22 cellular contexts compared by ENCODE assay signal in genomic region chrX:103197721-103198306, GRCh38. TPM values are rescaled to one million over a fixed set of nuclear protein-coding genes. Genes with fewer than 3 reads are reported as not detected.
A peak's percentile ranks its signal among the peaks of the same experiment; 100 is the strongest.
DNase-seq lines count a peak whose midpoint lies in the region; ATAC-seq and TF ChIP-seq lines count a peak whose summit lies in the region.
"Had no signal": no experiment of that assay in that cellular context is flagged by ENCODE, and none has a peak within 500 bp of the region (broad histone marks: within the 10 kb centered on the region; RNA-seq: fewer than 3 reads in every experiment).

No MANE protein-coding gene starts in this region.

- no peak overlapping the region for H3K4me3 Mint-ChIP-seq in type B pancreatic cell
- H3K4me3 Mint-ChIP-seq: activated naive CD8-positive, alpha-beta T cell treated with anti-CD3 and anti-CD28 coated beads, Interleukin-2, amount 50 U/mL, for 24 hours; activated T-cell treated with anti-CD3 and anti-CD28 coated beads, Interleukin-2, amount 50 U/mL, for 4 hours; CD4-positive, CD25-positive, alpha-beta regulatory T cell; nephron progenitor cell; T-helper 1 cell treated with Interleukin-12 subunit alpha and Interleukin-12 subunit beta and Interleukin-4 antibody, amounts not matched to agents 30 μg/mL and 1 μg/mL, for 36 hours had no signal

- ATAC-seq in DND-41 (ENCODE audit: insufficient read depth, low read depth) (peak; percentile 76), GM21737 (IDR thresholded peaks at IDR 0.05; ENCODE audit: unreplicated experiment) (no peak)
- ATAC-seq: activated naive CD8-positive, alpha-beta T cell treated with anti-CD3 and anti-CD28 coated beads, Interleukin-2, amount 50 U/mL, for 24 hours; activated T-cell treated with anti-CD3 and anti-CD28 coated beads, Interleukin-2, amount 50 U/mL, for 4 hours; lower lobe of right lung; PC-3 had no signal

- H3K27ac ChIP-seq in DND-41 (ENCODE audit: low read length) (no peak overlapping the region), hepatocyte (no peak overlapping the region)
- H3K27ac ChIP-seq: lower lobe of right lung, thyroid gland had no signal

- H3K79me2 ChIP-seq in DND-41 (ENCODE audit: insufficient read depth, low read length) (no peaks in the 10 kb centered on the region), hepatocyte (no peaks in the 10 kb centered on the region)

- H3K9ac ChIP-seq in DND-41 (ENCODE audit: low read depth, low read length) = no peak overlapping the region

- H3K27me3 ChIP-seq in DND-41 (ENCODE audit: insufficient read depth, low read length, poor library complexity) (no peaks in the 10 kb centered on the region), hepatocyte (no peaks in the 10 kb centered on the region)
- H3K27me3 ChIP-seq: thyroid gland had no signal

- H3K4me1 Mint-ChIP-seq in type B pancreatic cell (ENCODE audit: unreplicated experiment) = peaks cover 8% of the 10 kb centered on the region
- H3K4me1 Mint-ChIP-seq: activated naive CD8-positive, alpha-beta T cell treated with anti-CD3 and anti-CD28 coated beads, Interleukin-2, amount 50 U/mL, for 24 hours; CD4-positive, CD25-positive, alpha-beta regulatory T cell; nephron progenitor cell had no signal

- H3K27me3 Mint-ChIP-seq in type B pancreatic cell = no peaks in the 10 kb centered on the region
- H3K27me3 Mint-ChIP-seq: activated naive CD8-positive, alpha-beta T cell treated with anti-CD3 and anti-CD28 coated beads, Interleukin-2, amount 50 U/mL, for 24 hours; CD4-positive, CD25-positive, alpha-beta regulatory T cell had no signal

- no peaks in the 10 kb centered on the region for H3K9me3 ChIP-seq in DND-41 (ENCODE audit: insufficient read depth, low read length, severe bottlenecking)
- no peaks in the 10 kb centered on the region for H3K9me3 ChIP-seq in hepatocyte (ENCODE audit: low read depth)
- H3K9me3 ChIP-seq: lower lobe of right lung, thyroid gland had no signal

- peak overlapping the region; percentile 55; the same call in 1 of the 2 replicates for H2AFZ ChIP-seq in DND-41 (ENCODE audit: low read depth, low read length)
- no peak overlapping the region for H2AFZ ChIP-seq in hepatocyte

- no peak overlapping the region for H3K4me3 ChIP-seq in DND-41 (ENCODE audit: low read depth in 1 of 2, low read length in 2 of 2)
- no peak overlapping the region for H3K4me3 ChIP-seq in HFF-Myc (replicated peaks; ENCODE audit: low read depth, low read length)
- no peak overlapping the region for H3K4me3 ChIP-seq in hepatocyte
- H3K4me3 ChIP-seq: lower lobe of right lung, thyroid gland had no signal

- no peaks in the 10 kb centered on the region for H3K4me1 ChIP-seq in DND-41 (ENCODE audit: insufficient read depth, low read length)
- H3K4me1 ChIP-seq in hepatocyte (ENCODE audit: insufficient read depth) = no peaks in the 10 kb centered on the region
- H3K4me1 ChIP-seq: lower lobe of right lung, thyroid gland had no signal

- H3K9me2 ChIP-seq in hepatocyte (replicated peaks; ENCODE audit: insufficient read depth) = no peaks in the 10 kb centered on the region

- H3K9me3 Mint-ChIP-seq in type B pancreatic cell = no peaks in the 10 kb centered on the region
- H3K9me3 Mint-ChIP-seq: activated naive CD8-positive, alpha-beta T cell treated with anti-CD3 and anti-CD28 coated beads, Interleukin-2, amount 50 U/mL, for 24 hours; activated T-cell treated with anti-CD3 and anti-CD28 coated beads, Interleukin-2, amount 50 U/mL, for 4 hours; CD4-positive, CD25-positive, alpha-beta regulatory T cell; T-helper 1 cell treated with Interleukin-12 subunit alpha and Interleukin-12 subunit beta and Interleukin-4 antibody, amounts not matched to agents 30 μg/mL and 1 μg/mL, for 36 hours had no signal

- no peak overlapping the region for H3K27ac Mint-ChIP-seq in type B pancreatic cell
- H3K27ac Mint-ChIP-seq: activated naive CD8-positive, alpha-beta T cell treated with anti-CD3 and anti-CD28 coated beads, Interleukin-2, amount 50 U/mL, for 24 hours; CD4-positive, CD25-positive, alpha-beta regulatory T cell; nephron progenitor cell; T-helper 1 cell treated with Interleukin-12 subunit alpha and Interleukin-12 subunit beta and Interleukin-4 antibody, amounts not matched to agents 30 μg/mL and 1 μg/mL, for 36 hours had no signal

- no peaks in the 10 kb centered on the region for H4K20me1 ChIP-seq in DND-41 (ENCODE audit: insufficient read depth, low read length)
- no peaks in the 10 kb centered on the region for H4K20me1 ChIP-seq in hepatocyte (ENCODE audit: insufficient read depth, poor library complexity, severe bottlenecking)

- H3K36me3 Mint-ChIP-seq in type B pancreatic cell = no peaks in the 10 kb centered on the region
- H3K36me3 Mint-ChIP-seq: CD4-positive, CD25-positive, alpha-beta regulatory T cell had no signal

- H3K4me2 ChIP-seq in DND-41 (ENCODE audit: insufficient read depth, low read length) (0 out of 2 replicates have a peak overlapping the region, but pooled peaks have one; percentile 22), hepatocyte (no peak overlapping the region)

- no peaks in the 10 kb centered on the region for H3K36me3 ChIP-seq in DND-41 (ENCODE audit: insufficient read depth, low read length)
- H3K36me3 ChIP-seq in hepatocyte (replicated peaks; ENCODE audit: insufficient read depth, low read depth) = no peaks in the 10 kb centered on the region
- H3K36me3 ChIP-seq: lower lobe of right lung, thyroid gland had no signal

- DNase-seq in DND-41 = no peak
- peak; percentile 80 for DNase-seq in HFF-Myc (ENCODE audit: extremely low read depth, low read depth)
- DNase-seq in amniotic epithelial cell (ENCODE audit: low read depth) = peak; percentile 40
- peak; percentile 0 for DNase-seq in kidney glomerular epithelial cell (lab: John Stamatoyannopoulos, UW)
- DNase-seq in hepatocyte (ENCODE audit: low spot score) = no peak
- DNase-seq in DMS153 treated with DMSO at 0.1 percent for 48 hours (lab: John Stamatoyannopoulos, UW; ENCODE audit: unreplicated experiment) = no peak
- DNase-seq in type B pancreatic cell (ENCODE audit: extremely low spot score, unreplicated experiment) = no peak
- DNase-seq: activated CD4-positive, alpha-beta T cell treated with anti-CD3 and anti-CD28 coated beads for 48 hours; activated naive CD8-positive, alpha-beta T cell treated with anti-CD3 and anti-CD28 coated beads, Interleukin-2, amount 50 U/mL, for 24 hours; activated T-cell treated with anti-CD3 and anti-CD28 coated beads, Interleukin-2, amount 50 U/mL, for 4 hours; CD4-positive, CD25-positive, alpha-beta regulatory T cell; erythroblast; lower lobe of right lung; NCI-H1417; NCI-H446; nephron progenitor cell; PC-3; retina; stimulated activated CD8-positive, alpha-beta memory T cell treated with anti-CD3 and anti-CD28 coated beads, Interleukin-4, amount 100 ng/mL, for 48 hours; thyroid gland had no signal

- no peak for TF ChIP-seq CTCF in DND-41 (IDR thresholded peaks at IDR 0.05; ENCODE audit: borderline replicate concordance, extremely low read depth, low read length, poor library complexity, severe bottlenecking)
- TF ChIP-seq CTCF in HFF-Myc (IDR thresholded peaks at IDR 0.05; ENCODE audit: low read depth, low read length, missing control alignments) = no peak
- TF ChIP-seq CTCF in hepatocyte (IDR thresholded peaks at IDR 0.05; ENCODE audit: poor library complexity) = no peak
- no peak for TF ChIP-seq CTCF in type B pancreatic cell (conservative IDR thresholded peaks at IDR 0.05)

- WGBS in hepatocyte (ENCODE audit: low lambda C conversion rate, missing lambda C conversion rate) = 78% methylated on average over 2 of the region's 2 CpGs

RNA-seq across cellular contexts. Expression of gene BEX4, which starts 17.1 kb away (rescaled TPM):
- total RNA-seq in hepatocyte (55.6 and 75.6 TPM in 2 replicates), type B pancreatic cell (ENCODE audit: low replicate concordance) (57.0 and 80.1 TPM in 2 replicates)
- polyA plus RNA-seq in hepatocyte = 112 and 119 TPM in 2 replicates

RNA-seq across cellular contexts. Expression of gene TCEAL8, which starts 57.1 kb away (rescaled TPM):
- total RNA-seq in hepatocyte (143 and 153 TPM in 2 replicates), type B pancreatic cell (ENCODE audit: low replicate concordance) (61.8 and 99.8 TPM in 2 replicates)
- 123 and 127 TPM in 2 replicates for polyA plus RNA-seq in hepatocyte

Comparison
In these comparisons a context has a peak if more than half of its experiments do, and no peak if none do; other contexts are left out.
1. DNase-seq: peak in HFF-Myc (single experiment), amniotic epithelial cell (single experiment) and kidney glomerular epithelial cell (single experiment); none in DND-41 (single experiment), hepatocyte (single experiment), DMS153 treated with DMSO at 0.1 percent for 48 hours (single experiment) and type B pancreatic cell (single experiment).